In the genomic region with DNA sequence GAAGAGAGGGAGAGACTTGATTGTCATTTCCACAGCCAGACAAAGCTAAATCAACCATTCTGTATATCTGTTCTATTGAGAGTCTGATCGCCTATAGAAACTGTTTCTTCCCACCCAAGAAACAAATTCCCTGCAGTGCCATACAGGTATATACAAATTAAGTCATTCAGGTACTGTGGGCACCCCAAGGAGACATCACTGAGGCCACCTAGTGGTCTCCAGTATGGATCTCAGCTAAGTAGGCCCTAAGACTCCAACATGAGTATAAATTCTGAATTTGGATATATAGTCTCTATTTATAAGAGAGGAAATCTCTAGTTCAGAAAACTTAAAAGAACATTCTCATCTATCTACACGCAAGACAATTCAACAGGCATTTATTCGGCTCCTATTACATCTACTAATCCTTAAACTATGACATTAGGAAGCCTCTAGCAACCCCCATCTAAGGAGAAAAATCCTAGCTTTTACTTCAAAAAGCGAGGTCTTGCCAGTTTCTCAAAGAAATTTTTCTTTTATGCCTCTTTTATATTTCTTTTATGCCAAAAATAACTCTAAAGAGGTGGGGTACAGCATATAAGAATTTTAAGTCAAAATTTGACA, we compare ENCODE assay signal across 8 cellular contexts.
DNase-seq lines count a peak whose midpoint lies in the region; ATAC-seq and TF ChIP-seq lines count a peak whose summit lies in the region.

No MANE protein-coding gene starts in this region.

- H3K9me3 ChIP-seq in tibial nerve: no peaks in the 10 kb centered on the region

- H3K4me3 ChIP-seq in kidney epithelial cell (ENCODE audit: low read depth, low read length) (no peak overlapping the region), tibial nerve (no peak overlapping the region)

- ATAC-seq in activated T-cell treated with anti-CD3 and anti-CD28 coated beads, Interleukin-2, amount 50 U/mL, for 72 hours (replicated peaks in 1 of 2): peak; percentile 53 to 72
- ATAC-seq in activated naive CD8-positive, alpha-beta T cell treated with anti-CD3 and anti-CD28 coated beads, Interleukin-2, amount 50 U/mL, for 24 hours: peak; percentile 67

- peak in 1 of 2 donors; percentile 16 for DNase-seq in activated T-cell treated with anti-CD3 and anti-CD28 coated beads, Interleukin-2, amount 50 U/mL, for 72 hours
- no peak for DNase-seq in activated T-cell treated with anti-CD3 and anti-CD28 coated beads, Interleukin-2, amount 50 U/mL, for 48 hours
- DNase-seq in NCI-H1105 treated with DMSO at 0.1 percent for 48 hours (lab: John Stamatoyannopoulos, UW) (peak; percentile 57), kidney epithelial cell (ENCODE audit: low read depth) (no peak), tibial nerve (ENCODE audit: low spot score in 2 of 2) (peak in 1 of 2 donors; percentile 12), hypothalamus (lab: John Stamatoyannopoulos, UW) (no peak), GM19238 (ENCODE audit: insufficient read length, low spot score) (no peak)
- DNase-seq in activated naive CD8-positive, alpha-beta T cell treated with anti-CD3 and anti-CD28 coated beads, Interleukin-2, amount 50 U/mL, for 24 hours: peak; percentile 18

- H3K4me3 Mint-ChIP-seq in activated T-cell treated with anti-CD3 and anti-CD28 coated beads, Interleukin-2, amount 50 U/mL, for 72 hours: no peak overlapping the region
- no peak overlapping the region for H3K4me3 Mint-ChIP-seq in activated naive CD8-positive, alpha-beta T cell treated with anti-CD3 and anti-CD28 coated beads, Interleukin-2, amount 50 U/mL, for 24 hours

- peaks cover 1% of the 10 kb centered on the region for H3K36me3 ChIP-seq in kidney epithelial cell (ENCODE audit: control insufficient read depth, insufficient read depth, low read length)
- H3K36me3 ChIP-seq in tibial nerve: peaks cover 0 to 58% (median 7%) of the 10 kb centered on the region in 3 donors

- peaks cover 0 to 25% (median 12%) of the 10 kb centered on the region in 4 donors for H3K4me1 ChIP-seq in tibial nerve

- H3K9me3 Mint-ChIP-seq in activated T-cell treated with anti-CD3 and anti-CD28 coated beads, Interleukin-2, amount 50 U/mL, for 72 hours: no peaks in the 10 kb centered on the region
- no peaks in the 10 kb centered on the region for H3K9me3 Mint-ChIP-seq in activated naive CD8-positive, alpha-beta T cell treated with anti-CD3 and anti-CD28 coated beads, Interleukin-2, amount 50 U/mL, for 24 hours

- no peak overlapping the region for H3K27ac ChIP-seq in tibial nerve

- peaks cover 3 to 4% of the 10 kb centered on the region in 2 donors for H3K36me3 Mint-ChIP-seq in activated T-cell treated with anti-CD3 and anti-CD28 coated beads, Interleukin-2, amount 50 U/mL, for 72 hours (ENCODE audit: insufficient read depth in 2 of 2)
- H3K36me3 Mint-ChIP-seq in activated naive CD8-positive, alpha-beta T cell treated with anti-CD3 and anti-CD28 coated beads, Interleukin-2, amount 50 U/mL, for 24 hours (ENCODE audit: low read depth): peaks cover 12% of the 10 kb centered on the region

- TF ChIP-seq EP300 in tibial nerve (IDR thresholded peaks at IDR 0.05): no peak

- no peaks in the 10 kb centered on the region for H3K27me3 Mint-ChIP-seq in activated T-cell treated with anti-CD3 and anti-CD28 coated beads, Interleukin-2, amount 50 U/mL, for 72 hours (ENCODE audit: low read depth)
- no peaks in the 10 kb centered on the region for H3K27me3 Mint-ChIP-seq in activated naive CD8-positive, alpha-beta T cell treated with anti-CD3 and anti-CD28 coated beads, Interleukin-2, amount 50 U/mL, for 24 hours

- WGBS in tibial nerve, 2 donors: 81 to 90% methylated on average over 4 of the region's 4 CpGs

- TF ChIP-seq POLR2A in tibial nerve (IDR thresholded peaks at IDR 0.05): no peak

- H3K4me1 Mint-ChIP-seq in activated T-cell treated with anti-CD3 and anti-CD28 coated beads, Interleukin-2, amount 50 U/mL, for 72 hours (ENCODE audit: low read depth): peaks cover 11% of the 10 kb centered on the region
- peaks cover 8% of the 10 kb centered on the region for H3K4me1 Mint-ChIP-seq in activated naive CD8-positive, alpha-beta T cell treated with anti-CD3 and anti-CD28 coated beads, Interleukin-2, amount 50 U/mL, for 24 hours

- H3K27me3 ChIP-seq in kidney epithelial cell (ENCODE audit: control insufficient read depth, insufficient read depth, low read length) (no peaks in the 10 kb centered on the region), tibial nerve (no peaks in the 10 kb centered on the region)

- TF ChIP-seq CTCF in kidney epithelial cell (IDR thresholded peaks at IDR 0.05; ENCODE audit: insufficient read depth, low read length, poor library complexity, severe bottlenecking): peak; percentile 81
- peak in 4 of 5 experiments; percentile 28 to 46 (median 36) for TF ChIP-seq CTCF in tibial nerve (IDR thresholded peaks at IDR 0.05)

- H3K27ac Mint-ChIP-seq in activated T-cell treated with anti-CD3 and anti-CD28 coated beads, Interleukin-2, amount 50 U/mL, for 72 hours: no peak overlapping the region
- H3K27ac Mint-ChIP-seq in activated naive CD8-positive, alpha-beta T cell treated with anti-CD3 and anti-CD28 coated beads, Interleukin-2, amount 50 U/mL, for 24 hours: no peak overlapping the region

Comparison
In these comparisons a context has a peak if more than half of its experiments do, and no peak if none do; other contexts are left out.
1. DNase-seq: peak in NCI-H1105 treated with DMSO at 0.1 percent for 48 hours (single experiment) and activated naive CD8-positive, alpha-beta T cell treated with anti-CD3 and anti-CD28 coated beads, Interleukin-2, amount 50 U/mL, for 24 hours (single experiment); none in activated T-cell treated with anti-CD3 and anti-CD28 coated beads, Interleukin-2, amount 50 U/mL, for 48 hours (0 of 2), kidney epithelial cell (single experiment), hypothalamus (0 of 51) and GM19238 (single experiment).